ENCODE assay signal across 9 cellular contexts in genomic region chr4:176377705-176378302, GRCh38. TPM values are rescaled to one million over a fixed set of nuclear protein-coding genes. Genes with fewer than 3 reads are reported as not detected.
DNase-seq lines count a peak whose midpoint lies in the region; ATAC-seq, FAIRE-seq and TF ChIP-seq lines count a peak whose summit lies in the region.
"Had no signal": no experiment of that assay in that cellular context is flagged by ENCODE, and none has a peak within 500 bp of the region (broad histone marks: within the 10 kb centered on the region; RNA-seq: fewer than 3 reads in every experiment).

No MANE protein-coding gene starts in this region.

- DNase-seq in Caki2 (ENCODE audit: low read depth) (peak; percentile 19), frontal cortex (ENCODE audit: low spot score in 2 of 2) (peak in 1 of 2 donors; percentile 9), NOMO-1 treated with DMSO at 0.1 percent for 48 hours (lab: John Stamatoyannopoulos, UW; ENCODE audit: unreplicated experiment) (no peak), esophagus squamous epithelium (lab: John Stamatoyannopoulos, UW) (no peak), glutamatergic neuron (no peak)

- H3K9me3 ChIP-seq in OCI-LY1 (ENCODE audit: low read length) = no peaks in the 10 kb centered on the region
- H3K9me3 ChIP-seq in esophagus squamous epithelium = no peaks in the 10 kb centered on the region

- H3K9me3 Mint-ChIP-seq in glutamatergic neuron (ENCODE audit: unreplicated experiment) = no peaks in the 10 kb centered on the region

- H3K79me2 ChIP-seq in OCI-LY1 (ENCODE audit: insufficient read depth, low read length) = no peaks in the 10 kb centered on the region

- no peaks in the 10 kb centered on the region for H3K27me3 ChIP-seq in OCI-LY1 (ENCODE audit: insufficient read depth, low read length)
- no peaks in the 10 kb centered on the region for H3K27me3 ChIP-seq in esophagus squamous epithelium

- H3K4me3 ChIP-seq in OCI-LY1 (ENCODE audit: low read depth, low read length, poor library complexity, severe bottlenecking) (no peak overlapping the region), esophagus squamous epithelium (no peak overlapping the region)
- H3K4me3 ChIP-seq: lung had no signal

- no peak overlapping the region for H3K9ac ChIP-seq in OCI-LY1 (ENCODE audit: low read length)

- intact Hi-C loops in esophagus squamous epithelium (cut with DNase I) = no loop called here

- H3K36me3 ChIP-seq in OCI-LY1 (ENCODE audit: insufficient read depth, low read length) (no peaks in the 10 kb centered on the region), esophagus squamous epithelium (no peaks in the 10 kb centered on the region)

- peak; percentile 84 for FAIRE-seq in frontal cortex (lab: Jason Lieb, UNC)

- TF ChIP-seq POLR2A in esophagus squamous epithelium (IDR thresholded peaks at IDR 0.05) = no peak

- H3K4me1 Mint-ChIP-seq in glutamatergic neuron (ENCODE audit: low read depth, unreplicated experiment) = no peaks in the 10 kb centered on the region

- H3F3A ChIP-seq in OCI-LY1 (ENCODE audit: insufficient read depth, low read length) = no peaks in the 10 kb centered on the region

- H3K4me3 Mint-ChIP-seq in glutamatergic neuron (ENCODE audit: unreplicated experiment) = no peak overlapping the region

- H3K27me3 Mint-ChIP-seq in glutamatergic neuron (ENCODE audit: unreplicated experiment) = no peaks in the 10 kb centered on the region

- H3K27ac ChIP-seq in OCI-LY1 (ENCODE audit: low read depth, low read length, poor library complexity, severe bottlenecking) = no peak overlapping the region
- no peak overlapping the region for H3K27ac ChIP-seq in esophagus squamous epithelium

- WGBS in esophagus squamous epithelium, 2 donors = 69 to 77% methylated on average over 2 of the region's 2 CpGs

- in situ Hi-C loops in Caki2 (cut with HindIII; ENCODE audit: low pct_unique_long_range_greater_than_20kb, low sequenced_read_pairs) = no loop called here

- H3K4me2 ChIP-seq in OCI-LY1 (ENCODE audit: low read length) = no peak overlapping the region

- peak; percentile 75 for ATAC-seq in GM19025 (IDR thresholded peaks at IDR 0.05; ENCODE audit: low read depth, unreplicated experiment)
- peak; percentile 89 for ATAC-seq in HG03060 (IDR thresholded peaks at IDR 0.05; ENCODE audit: low read depth, unreplicated experiment)

- H3K36me3 Mint-ChIP-seq in glutamatergic neuron (ENCODE audit: unreplicated experiment) = no peaks in the 10 kb centered on the region

- H3K4me1 ChIP-seq in OCI-LY1 (ENCODE audit: insufficient read depth, low read length, severe bottlenecking) (no peaks in the 10 kb centered on the region), esophagus squamous epithelium (no peaks in the 10 kb centered on the region)

- H3K27ac Mint-ChIP-seq in glutamatergic neuron (ENCODE audit: unreplicated experiment) = no peak overlapping the region

- peak; percentile 51 for TF ChIP-seq CTCF in OCI-LY1 (IDR thresholded peaks at IDR 0.05; ENCODE audit: low read length)
- peak in 3 of 6 experiments; percentile 17 to 48 (median 28) for TF ChIP-seq CTCF in esophagus squamous epithelium (IDR thresholded peaks at IDR 0.05)
- TF ChIP-seq CTCF in glutamatergic neuron (IDR thresholded peaks at IDR 0.05; ENCODE audit: partially characterized antibody, unreplicated experiment) = no peak

- H4K20me1 ChIP-seq in OCI-LY1 (ENCODE audit: insufficient read depth, low read length) = no peaks in the 10 kb centered on the region

- H3K9me2 ChIP-seq in OCI-LY1 (ENCODE audit: low read depth, low read length) = no peaks in the 10 kb centered on the region

- H2AFZ ChIP-seq in OCI-LY1 (ENCODE audit: low read length) = no peak overlapping the region

RNA-seq across cellular contexts. Expression of gene SPCS3, which starts 58.0 kb away (rescaled TPM):
- 50.7 and 64.6 TPM in 2 replicates for total RNA-seq in Caki2 (2014; rRNA removed; shearing (Covaris generic); ENCODE audit: low replicate concordance)
- total RNA-seq in frontal cortex (108 TPM), esophagus squamous epithelium (10 to 100 TPM; 48.7 to 61.8 (median 54.3) TPM), glutamatergic neuron (ENCODE audit: unreplicated experiment) (65.9 TPM)
